ENCODE assay signal across 1 cellular context in the genomic region with DNA sequence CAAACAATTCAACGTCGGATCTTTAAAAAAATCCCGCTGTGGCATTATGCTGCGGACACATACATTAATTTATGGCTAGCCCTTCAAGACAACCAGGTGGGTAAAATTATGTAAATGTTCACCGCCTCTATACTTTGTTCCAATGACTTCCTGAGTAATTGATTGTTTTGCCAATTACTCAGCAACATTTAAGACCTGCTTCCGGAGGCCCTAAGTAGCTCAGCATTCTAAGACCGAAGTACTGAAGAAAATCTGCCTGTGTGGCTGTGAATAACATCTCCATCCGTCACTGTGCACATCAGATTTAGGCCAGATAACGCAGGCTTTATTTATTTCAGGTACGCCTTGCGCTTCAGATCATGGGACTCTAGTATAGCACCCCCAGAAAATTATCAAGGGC.
TF ChIP-seq lines count a peak whose summit lies in the region.

No MANE protein-coding gene starts in this region.

TF ChIP-seq in HepG2, 621 proteins besides CTCF, POLR2A, EP300 and RAD21:
- TF ChIP-seq ZNF563 (CRISPR knock-in tag; IDR thresholded peaks at IDR 0.05) = no peak
- TF ChIP-seq NFATC3 (CRISPR knock-in tag; IDR thresholded peaks at IDR 0.05) = no peak
- TF ChIP-seq, protein P1, sequence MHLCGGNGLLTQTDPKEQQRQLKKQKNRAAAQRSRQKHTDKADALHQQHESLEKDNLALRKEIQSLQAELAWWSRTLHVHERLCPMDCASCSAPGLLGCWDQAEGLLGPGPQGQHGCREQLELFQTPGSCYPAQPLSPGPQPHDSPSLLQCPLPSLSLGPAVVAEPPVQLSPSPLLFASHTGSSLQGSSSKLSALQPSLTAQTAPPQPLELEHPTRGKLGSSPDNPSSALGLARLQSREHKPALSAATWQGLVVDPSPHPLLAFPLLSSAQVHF (CRISPR knock-in tag; IDR thresholded peaks at IDR 0.05) = no peak
- no peak for TF ChIP-seq FOXK1 (CRISPR knock-in tag; IDR thresholded peaks at IDR 0.05; ENCODE audit: borderline replicate concordance, low read depth)
- no peak for TF ChIP-seq ZNF136 (CRISPR knock-in tag; IDR thresholded peaks at IDR 0.05; ENCODE audit: low read depth)
- TF ChIP-seq NFRKB (IDR thresholded peaks at IDR 0.05) = no peak
- TF ChIP-seq ZNF446 (CRISPR knock-in tag; IDR thresholded peaks at IDR 0.05) = no peak
- TF ChIP-seq, protein P2, sequence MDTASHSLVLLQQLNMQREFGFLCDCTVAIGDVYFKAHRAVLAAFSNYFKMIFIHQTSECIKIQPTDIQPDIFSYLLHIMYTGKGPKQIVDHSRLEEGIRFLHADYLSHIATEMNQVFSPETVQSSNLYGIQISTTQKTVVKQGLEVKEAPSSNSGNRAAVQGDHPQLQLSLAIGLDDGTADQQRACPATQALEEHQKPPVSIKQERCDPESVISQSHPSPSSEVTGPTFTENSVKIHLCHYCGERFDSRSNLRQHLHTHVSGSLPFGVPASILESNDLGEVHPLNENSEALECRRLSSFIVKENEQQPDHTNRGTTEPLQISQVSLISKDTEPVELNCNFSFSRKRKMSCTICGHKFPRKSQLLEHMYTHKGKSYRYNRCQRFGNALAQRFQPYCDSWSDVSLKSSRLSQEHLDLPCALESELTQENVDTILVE (CRISPR knock-in tag; IDR thresholded peaks at IDR 0.05) = no peak
- TF ChIP-seq NONO (IDR thresholded peaks at IDR 0.05) = no peak
- no peak for TF ChIP-seq NONO (CRISPR knock-in tag; conservative IDR thresholded peaks at IDR 0.05)
- TF ChIP-seq ZSCAN12 (CRISPR knock-in tag; IDR thresholded peaks at IDR 0.05) = no peak
